Comparison of ENCODE assay signal across 2 cellular contexts in genomic region chr1:234965128-234965527, GRCh38.
TF ChIP-seq lines count a peak whose summit lies in the region.

No MANE protein-coding gene starts in this region.

TF ChIP-seq in H1, 55 proteins besides CTCF, POLR2A, EP300 and RAD21 (continued from another document):
- no peak for TF ChIP-seq CHD1 (IDR thresholded peaks at IDR 0.05; ENCODE audit: low read depth, low read length)
- no peak for TF ChIP-seq TCF12 (IDR thresholded peaks at IDR 0.05; ENCODE audit: low read depth, low read length)
- no peak for TF ChIP-seq EZH2 (IDR thresholded peaks at IDR 0.05; ENCODE audit: low read depth, low read length, severe bottlenecking)
- TF ChIP-seq BCL11A (IDR thresholded peaks at IDR 0.05; ENCODE audit: low read depth in 2 of 2, low read length in 2 of 2): no peak
- no peak for TF ChIP-seq E2F6 (IDR thresholded peaks at IDR 0.05)
- TF ChIP-seq RFX5 (IDR thresholded peaks at IDR 0.05; ENCODE audit: borderline replicate concordance, low read depth, low read length): no peak
- TF ChIP-seq POLR2AphosphoS5 (IDR thresholded peaks at IDR 0.05; ENCODE audit: low read depth, low read length): no peak
- no peak for TF ChIP-seq BRCA1 (IDR thresholded peaks at IDR 0.05; ENCODE audit: low read depth, low read length)
- TF ChIP-seq SP4 (IDR thresholded peaks at IDR 0.05; ENCODE audit: low read length): no peak
- no peak for TF ChIP-seq SIX5 (IDR thresholded peaks at IDR 0.05; ENCODE audit: low read depth, low read length)
- no peak for TF ChIP-seq CREB1 (IDR thresholded peaks at IDR 0.05)
- no peak for TF ChIP-seq HDAC6 (IDR thresholded peaks at IDR 0.05; ENCODE audit: low read depth, low read length)
- no peak for TF ChIP-seq RNF2 (IDR thresholded peaks at IDR 0.05; ENCODE audit: borderline replicate concordance, low read depth, low read length, missing control alignments, poor library complexity, severe bottlenecking)
- TF ChIP-seq CHD7 (IDR thresholded peaks at IDR 0.05; ENCODE audit: insufficient replicate concordance, low read length): no peak
- TF ChIP-seq ATF3 (IDR thresholded peaks at IDR 0.05; ENCODE audit: insufficient read depth, low read depth, low read length): no peak

TF ChIP-seq in HEK293T, 16 proteins besides CTCF, POLR2A, EP300 and RAD21 (continued from another document):
- TF ChIP-seq SP1 (IDR thresholded peaks at IDR 0.05): no peak
- no peak for TF ChIP-seq FOXM1 (IDR thresholded peaks at IDR 0.05; ENCODE audit: borderline replicate concordance)
- no peak for TF ChIP-seq FOXA1 (IDR thresholded peaks at IDR 0.05)
TF ChIP-seq in HEK293T: peak in this region for 0.
